8 cellular contexts compared by ENCODE assay signal in the genomic region with DNA sequence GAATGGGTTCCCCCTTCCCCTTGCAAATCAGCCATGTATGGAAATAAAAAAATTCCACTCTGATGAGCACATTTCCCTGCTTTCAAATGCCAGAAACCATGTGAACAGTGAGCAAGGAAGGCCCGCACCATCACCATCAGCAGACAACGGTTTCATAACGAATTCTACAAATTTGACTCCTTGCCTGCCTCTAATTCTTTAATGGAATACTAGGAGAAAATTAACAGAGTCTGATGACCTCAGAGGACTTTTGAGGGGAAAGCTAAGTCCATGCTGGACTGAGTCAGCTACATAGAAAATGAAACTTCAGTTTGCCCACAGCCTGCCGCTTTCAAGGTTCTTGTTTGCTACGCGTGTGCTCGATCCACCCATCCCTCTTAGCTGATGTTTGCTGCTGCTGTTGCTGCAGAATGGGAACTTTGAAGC. TPM values are rescaled to one million over a fixed set of nuclear protein-coding genes. Genes with fewer than 3 reads are reported as not detected.
DNase-seq lines count a peak whose midpoint lies in the region; ATAC-seq and TF ChIP-seq lines count a peak whose summit lies in the region.

No MANE protein-coding gene starts in this region.

- no peak overlapping the region for H2AK5ac ChIP-seq in H9 (ENCODE audit: insufficient read length, low read length)

- H4K20me1 ChIP-seq in H9 (ENCODE audit: control insufficient read depth, insufficient read depth, insufficient read length) = no peaks in the 10 kb centered on the region
- H4K20me1 ChIP-seq in mammary epithelial cell (ENCODE audit: insufficient read depth, low read length) = no peaks in the 10 kb centered on the region

- DNase-seq in GM19240 (ENCODE audit: insufficient read length, low spot score) (peak; percentile 24), HK-2 (ENCODE audit: unreplicated experiment) (peak; percentile 46), suprapubic skin (ENCODE audit: low spot score in 2 of 2) (no peak), H9 (no peak), mammary epithelial cell (no peak), left colon (no peak), islet precursor cell (no peak)

- in situ Hi-C loops in mammary epithelial cell (cut with MboI; ENCODE audit: low sequenced_read_pairs in 2 of 2) = no loop called here

- no peaks in the 10 kb centered on the region; the same call in 1 of the 2 replicates for H3K27me3 Mint-ChIP-seq in H9 (ENCODE audit: low read depth)

- H3K9ac ChIP-seq in H9 (ENCODE audit: extremely low read depth, insufficient read length, low read length) (no peak overlapping the region), mammary epithelial cell (ENCODE audit: insufficient read depth, low read length) (no peak overlapping the region)

- peak; percentile 48 for ATAC-seq in gastroesophageal sphincter
- ATAC-seq in left colon = no peak

- dilution Hi-C loops in mammary epithelial cell (cut with HindIII; ENCODE audit: low sequenced_read_pairs) = no loop called here

- H3K27me3 ChIP-seq in gastroesophageal sphincter (no peaks in the 10 kb centered on the region), suprapubic skin (no peaks in the 10 kb centered on the region), H9 (ENCODE audit: insufficient read depth, low read length) (no peaks in the 10 kb centered on the region), mammary epithelial cell (ENCODE audit: insufficient read depth, low read length) (no peaks in the 10 kb centered on the region)

- no peak overlapping the region for H4K8ac ChIP-seq in H9 (replicated peaks; ENCODE audit: insufficient read length, low read depth, low read length)

- H3K23ac ChIP-seq in H9 (ENCODE audit: insufficient read length, low read depth, low read length) = no peak overlapping the region

- H3T11ph ChIP-seq in H9 (ENCODE audit: low read length) = no peak overlapping the region

- no peak overlapping the region for H2BK15ac ChIP-seq in H9 (ENCODE audit: low read depth, low read length)

- H3K56ac ChIP-seq in H9 (ENCODE audit: insufficient read length, low read depth, low read length) = no peak overlapping the region

- TF ChIP-seq POLR2A in gastroesophageal sphincter (IDR thresholded peaks at IDR 0.05) (no peak), suprapubic skin (IDR thresholded peaks at IDR 0.05) (no peak)

- WGBS in gastroesophageal sphincter (ENCODE audit: low coverage in 1 of 2), 2 donors = 49 to 52% methylated on average over 3 to 7 of the region's 7 CpGs
- WGBS in suprapubic skin = 43% methylated on average over 7 of the region's 7 CpGs
- no CpG with 5 or more reads among the region's 7 CpGs for WGBS in H9 (ENCODE audit: extremely low coverage, insufficient read length, low lambda C conversion rate)
- 94% methylated on average over 7 of the region's 7 CpGs for WGBS in mammary epithelial cell (ENCODE audit: low coverage, missing lambda C conversion rate)

- H3K9me3 Mint-ChIP-seq in H9 = no peaks in the 10 kb centered on the region

- H3K27ac ChIP-seq in gastroesophageal sphincter (peak overlapping the region; percentile 50 to 71 (median 54)), suprapubic skin (peak overlapping the region; percentile 15), H9 (ENCODE audit: insufficient read length, low read depth, low read length) (no peak overlapping the region), mammary epithelial cell (ENCODE audit: insufficient read depth, low read depth, low read length) (no peak overlapping the region)

- H3K4me3 ChIP-seq in gastroesophageal sphincter = peak overlapping the region; percentile 13 to 14
- H3K4me3 ChIP-seq in suprapubic skin = peak overlapping the region; percentile 15
- H3K4me3 ChIP-seq in mammary epithelial cell (replicated peaks in 1 of 3; ENCODE audit: insufficient read depth in 1 of 3, low read depth in 2 of 3, low read length in 3 of 3) = no peak overlapping the region

- BruUV-seq in mammary epithelial cell (replicated peaks; lab: Mats Ljungman, UMichigan) = no TSS peak

- no peak overlapping the region for H3K18ac ChIP-seq in H9 (ENCODE audit: insufficient read length, low read depth, low read length)

- peaks cover 0 to 5% of the 10 kb centered on the region in 2 experiments; a peak in 2 of 4 replicates for H3K4me1 Mint-ChIP-seq in H9

- H3K79me2 ChIP-seq in H9 (ENCODE audit: insufficient read depth, low read length) = no peaks in the 10 kb centered on the region
- H3K79me2 ChIP-seq in mammary epithelial cell (ENCODE audit: insufficient read depth, low read length) = no peaks in the 10 kb centered on the region

- H4K5ac ChIP-seq in H9 (ENCODE audit: insufficient read length, low read depth, low read length) = no peak overlapping the region

- CTCF ChIA-PET in mammary epithelial cell (lab: Charles Lee; ENCODE audit: low non-redundant PET) = no interaction called here

- no peak overlapping the region for H2BK5ac ChIP-seq in H9 (ENCODE audit: insufficient read length, low read length)

- TF ChIP-seq EP300 in gastroesophageal sphincter (IDR thresholded peaks at IDR 0.05) (no peak), suprapubic skin (IDR thresholded peaks at IDR 0.05) (no peak)

- no peak overlapping the region for H3K4ac ChIP-seq in H9 (ENCODE audit: low read depth, low read length)

- H3K23me2 ChIP-seq in H9 (ENCODE audit: insufficient read length, low read depth, low read length, poor library complexity, severe bottlenecking) = no peaks in the 10 kb centered on the region

- H2AFZ ChIP-seq in H9 (ENCODE audit: low read length) (no peak overlapping the region), mammary epithelial cell (ENCODE audit: low read depth, low read length) (no peak overlapping the region)

- H4K91ac ChIP-seq in H9 (ENCODE audit: insufficient read length, low read depth, low read length) = no peak overlapping the region

- peaks cover 0 to 8% (median 0%) of the 10 kb centered on the region in 3 donors for H3K4me1 ChIP-seq in gastroesophageal sphincter
- no peaks in the 10 kb centered on the region for H3K4me1 ChIP-seq in suprapubic skin
- no peaks in the 10 kb centered on the region for H3K4me1 ChIP-seq in H9 (ENCODE audit: insufficient read depth, low read length)
- no peaks in the 10 kb centered on the region for H3K4me1 ChIP-seq in mammary epithelial cell (ENCODE audit: insufficient read depth, low read length)

- no peak overlapping the region for H3K14ac ChIP-seq in H9 (ENCODE audit: insufficient read depth, low read length)

- no peaks in the 10 kb centered on the region for H3K9me3 ChIP-seq in gastroesophageal sphincter
- H3K9me3 ChIP-seq in suprapubic skin = no peaks in the 10 kb centered on the region
- H3K9me3 ChIP-seq in H9 (ENCODE audit: control insufficient read depth, low read depth, low read length) = no peaks in the 10 kb centered on the region
- H3K9me3 ChIP-seq in mammary epithelial cell (replicated peaks; ENCODE audit: insufficient read depth, low read length) = no peaks in the 10 kb centered on the region

- no peak overlapping the region for H2BK120ac ChIP-seq in H9 (ENCODE audit: low read depth, low read length, poor library complexity, severe bottlenecking)

- H3K27ac Mint-ChIP-seq in H9 = no peak overlapping the region

- H3K79me1 ChIP-seq in H9 (ENCODE audit: insufficient read depth, low read depth, low read length, poor library complexity, severe bottlenecking) = no peaks in the 10 kb centered on the region

- TF ChIP-seq CTCF in gastroesophageal sphincter (IDR thresholded peaks at IDR 0.05) (no peak), suprapubic skin (IDR thresholded peaks at IDR 0.05) (no peak), H9 (conservative IDR thresholded peaks at IDR 0.05) (no peak), mammary epithelial cell (conservative IDR thresholded peaks at IDR 0.05 in 1 of 2, IDR thresholded peaks at IDR 0.05 in 1 of 2; ENCODE audit: extremely low read depth in 1 of 2, insufficient read depth in 1 of 2, low read depth in 1 of 2, low read length in 2 of 2) (no peak)

- H2BK12ac ChIP-seq in H9 (ENCODE audit: insufficient read length, low read depth, low read length) = no peak overlapping the region

- H2BK20ac ChIP-seq in H9 (ENCODE audit: low read depth, low read length, poor library complexity, severe bottlenecking) = no peak overlapping the region

- H3K4me2 ChIP-seq in H9 (ENCODE audit: insufficient read depth, insufficient read length, low read length) (no peak overlapping the region), mammary epithelial cell (ENCODE audit: insufficient read depth, low read depth, low read length) (no peak overlapping the region)

- no peak overlapping the region for H3K4me3 Mint-ChIP-seq in H9

- intact Hi-C loops in mammary epithelial cell (cut with micrococcal nuclease) (no loop called here), left colon (cut with DNase I, micrococcal nuclease) (no loop called here)

- H3K36me3 Mint-ChIP-seq in H9 (ENCODE audit: insufficient read depth in 1 of 3, low read depth in 3 of 3) = no peaks in the 10 kb centered on the region

- H3K36me3 ChIP-seq in gastroesophageal sphincter = no peaks in the 10 kb centered on the region
- H3K36me3 ChIP-seq in suprapubic skin = no peaks in the 10 kb centered on the region
- H3K36me3 ChIP-seq in mammary epithelial cell (ENCODE audit: insufficient read depth, low read length) = no peaks in the 10 kb centered on the region

RNA-seq across cellular contexts. Expression of gene KL, which starts 46.7 kb away (rescaled TPM):
- total RNA-seq in gastroesophageal sphincter = 1 to 10 TPM; 1.7 to 6.6 (median 3.4) TPM
- 1 to 10 TPM in 3 of 4 donors, under 1 TPM in 1; 0.95 to 1.6 (median 1.6) TPM for total RNA-seq in suprapubic skin
- not detected in 2 replicates for total RNA-seq in H9 (2021)
- not detected for total RNA-seq in mammary epithelial cell
- polyA plus RNA-seq in mammary epithelial cell = not detected
- polyA minus RNA-seq in mammary epithelial cell = not detected
- total RNA-seq in left colon = 1 to 10 TPM; 1.0 to 2.0 TPM

Comparison
In these comparisons a context has a peak if more than half of its experiments do, and no peak if none do; other contexts are left out.
1. DNase-seq: peak in GM19240 (single experiment) and HK-2 (single experiment); none in suprapubic skin (0 of 2), H9 (single experiment), mammary epithelial cell (single experiment), left colon (0 of 2) and islet precursor cell (single experiment).
2. H3K27ac ChIP-seq: peak in gastroesophageal sphincter (4 of 4) and suprapubic skin (single experiment); none in H9 (single experiment) and mammary epithelial cell (single experiment).
3. H3K4me3 ChIP-seq: peak in gastroesophageal sphincter (2 of 2) and suprapubic skin (single experiment); none in mammary epithelial cell (0 of 3).